Comparison of ENCODE assay signal across 8 cellular contexts in genomic region chr12:96720363-96720705, GRCh38.
DNase-seq lines count a peak whose midpoint lies in the region; ATAC-seq and TF ChIP-seq lines count a peak whose summit lies in the region.

No MANE protein-coding gene starts in this region.

- H3K27me3 ChIP-seq in right cardiac atrium (ENCODE audit: control insufficient read depth, insufficient read depth) (no peaks in the 10 kb centered on the region), stomach smooth muscle (ENCODE audit: control insufficient read depth in 1 of 2, insufficient read depth in 2 of 2, low read length in 2 of 2) (no peaks in the 10 kb centered on the region), neural progenitor cell (no peaks in the 10 kb centered on the region)

- no peaks in the 10 kb centered on the region for H3F3A ChIP-seq in neural progenitor cell (ENCODE audit: low read depth)

- H3K4me2 ChIP-seq in neural progenitor cell, result no peak overlapping the region

- H3K4me3 Mint-ChIP-seq in activated T-helper 1 cell treated with anti-CD3 and anti-CD28 coated beads, Interleukin-12 subunit alpha, Interleukin-12 subunit beta, Interleukin-2, Interleukin-4 antibody, amounts not matched to agents 30 ng/mL and 10 ng/mL and 1 ng/mL, durations not matched to agents 14 hours and 24 hours and 36 hours, result peak overlapping the region; percentile 87
- H3K4me3 Mint-ChIP-seq in neural progenitor cell, result no peak overlapping the region

- H3K4me1 ChIP-seq in right cardiac atrium (ENCODE audit: control insufficient read depth, insufficient read depth, low read length), result no peaks in the 10 kb centered on the region
- no peaks in the 10 kb centered on the region for H3K4me1 ChIP-seq in stomach smooth muscle (ENCODE audit: control insufficient read depth, insufficient read depth, low read length)
- no peaks in the 10 kb centered on the region for H3K4me1 ChIP-seq in neural progenitor cell

- H3K9me3 ChIP-seq in right cardiac atrium (ENCODE audit: control insufficient read depth, low read length), result no peaks in the 10 kb centered on the region
- no peaks in the 10 kb centered on the region for H3K9me3 ChIP-seq in stomach smooth muscle (ENCODE audit: control insufficient read depth in 2 of 2, low read length in 2 of 2)
- no peaks in the 10 kb centered on the region for H3K9me3 ChIP-seq in neural progenitor cell (ENCODE audit: low read depth)

- H3K27ac Mint-ChIP-seq in activated T-helper 1 cell treated with anti-CD3 and anti-CD28 coated beads, Interleukin-12 subunit alpha, Interleukin-12 subunit beta, Interleukin-2, Interleukin-4 antibody, amounts not matched to agents 30 ng/mL and 10 ng/mL and 1 ng/mL, durations not matched to agents 14 hours and 24 hours and 36 hours, result peak overlapping the region; percentile 80
- H3K27ac Mint-ChIP-seq in neural progenitor cell, result no peak overlapping the region

- H3K9me3 Mint-ChIP-seq in activated T-helper 1 cell treated with anti-CD3 and anti-CD28 coated beads, Interleukin-12 subunit alpha, Interleukin-12 subunit beta, Interleukin-2, Interleukin-4 antibody, amounts not matched to agents 30 ng/mL and 10 ng/mL and 1 ng/mL, durations not matched to agents 14 hours and 24 hours and 36 hours, result no peaks in the 10 kb centered on the region
- H3K9me3 Mint-ChIP-seq in neural progenitor cell, result no peaks in the 10 kb centered on the region

- intact Hi-C loops in Right ventricle myocardium inferior (cut with DNase I), result no loop called here
- intact Hi-C loops in cardiac septum (cut with DNase I), result no loop called here
- intact Hi-C loops in activated T-helper 1 cell treated with anti-CD3 and anti-CD28 coated beads, Interleukin-12 subunit alpha, Interleukin-12 subunit beta, Interleukin-2, Interleukin-4 antibody, amounts not matched to agents 30 ng/mL and 10 ng/mL and 1 ng/mL, durations not matched to agents 14 hours and 24 hours and 36 hours (cut with micrococcal nuclease), result loop anchor here (1.0 to 2.0 kb wide), 2 partner anchors 142 to 186 kb away; no protein-coding TSS in a partner anchor
- intact Hi-C loops in right cardiac atrium (cut with DNase I), result no loop called here

- H3K27me3 Mint-ChIP-seq in activated T-helper 1 cell treated with anti-CD3 and anti-CD28 coated beads, Interleukin-12 subunit alpha, Interleukin-12 subunit beta, Interleukin-2, Interleukin-4 antibody, amounts not matched to agents 30 ng/mL and 10 ng/mL and 1 ng/mL, durations not matched to agents 14 hours and 24 hours and 36 hours (ENCODE audit: insufficient read depth), result no peaks in the 10 kb centered on the region
- H3K27me3 Mint-ChIP-seq in neural progenitor cell (ENCODE audit: insufficient read depth, low read depth), result no peaks in the 10 kb centered on the region

- no peak overlapping the region for H3K27ac ChIP-seq in right cardiac atrium (ENCODE audit: low read length)
- H3K27ac ChIP-seq in stomach smooth muscle (ENCODE audit: low read length), result no peak overlapping the region
- no peak overlapping the region for H3K27ac ChIP-seq in neural progenitor cell

- WGBS in right cardiac atrium, result 57% methylated on average over 9 of the region's 9 CpGs

- no peaks in the 10 kb centered on the region for H3K79me2 ChIP-seq in neural progenitor cell (ENCODE audit: low read depth)

- H3K36me3 ChIP-seq in stomach smooth muscle (ENCODE audit: control insufficient read depth in 2 of 2, insufficient read depth in 2 of 2, low read length in 2 of 2) (no peaks in the 10 kb centered on the region), neural progenitor cell (no peaks in the 10 kb centered on the region)

- DNase-seq in Right ventricle myocardium inferior (ENCODE audit: missing footprints), result peak; percentile 65
- DNase-seq in cardiac septum (ENCODE audit: low spot score), result no peak
- peak; percentile 70 for DNase-seq in NCI-H146 treated with DMSO at 0.1 percent for 48 hours (lab: John Stamatoyannopoulos, UW; ENCODE audit: unreplicated experiment)
- no peak for DNase-seq in activated T-helper 1 cell treated with anti-CD3 and anti-CD28 coated beads, Interleukin-12 subunit alpha, Interleukin-12 subunit beta, Interleukin-2, Interleukin-4 antibody, amounts not matched to agents 30 ng/mL and 10 ng/mL and 1 ng/mL, durations not matched to agents 14 hours and 24 hours and 36 hours (ENCODE audit: low spot score)
- peak in 2 of 3 donors; percentile 29 to 37 for DNase-seq in right cardiac atrium
- DNase-seq in neural progenitor cell (ENCODE audit: low spot score), result no peak

- no peak overlapping the region for H3K9ac ChIP-seq in stomach smooth muscle (ENCODE audit: low read length in 2 of 2)
- no peak overlapping the region for H3K9ac ChIP-seq in neural progenitor cell

- ATAC-seq in Right ventricle myocardium inferior, result no peak
- ATAC-seq in HG02610 (IDR thresholded peaks at IDR 0.05; ENCODE audit: unreplicated experiment), result peak; percentile 32
- peak in 1 of 2 donors; percentile 31 for ATAC-seq in right cardiac atrium

- H4K20me1 ChIP-seq in neural progenitor cell (ENCODE audit: low read depth), result no peaks in the 10 kb centered on the region

- TF ChIP-seq CTCF in neural progenitor cell (IDR thresholded peaks at IDR 0.05), result no peak

- peaks cover 18% of the 10 kb centered on the region for H3K4me1 Mint-ChIP-seq in activated T-helper 1 cell treated with anti-CD3 and anti-CD28 coated beads, Interleukin-12 subunit alpha, Interleukin-12 subunit beta, Interleukin-2, Interleukin-4 antibody, amounts not matched to agents 30 ng/mL and 10 ng/mL and 1 ng/mL, durations not matched to agents 14 hours and 24 hours and 36 hours (ENCODE audit: low read depth)
- H3K4me1 Mint-ChIP-seq in neural progenitor cell, result peaks cover 6% of the 10 kb centered on the region

- no peaks in the 10 kb centered on the region for H3K36me3 Mint-ChIP-seq in activated T-helper 1 cell treated with anti-CD3 and anti-CD28 coated beads, Interleukin-12 subunit alpha, Interleukin-12 subunit beta, Interleukin-2, Interleukin-4 antibody, amounts not matched to agents 30 ng/mL and 10 ng/mL and 1 ng/mL, durations not matched to agents 14 hours and 24 hours and 36 hours (ENCODE audit: low read depth)
- no peaks in the 10 kb centered on the region for H3K36me3 Mint-ChIP-seq in neural progenitor cell

- no peak overlapping the region for H2AFZ ChIP-seq in neural progenitor cell (replicated peaks)

- H3K4me3 ChIP-seq in right cardiac atrium (ENCODE audit: low read length), result peak overlapping the region; percentile 59
- H3K4me3 ChIP-seq in stomach smooth muscle (ENCODE audit: low read length in 2 of 2), result peak overlapping the region; percentile 8 to 33
- no peak overlapping the region for H3K4me3 ChIP-seq in neural progenitor cell

Comparison
In these comparisons a context has a peak if more than half of its experiments do, and no peak if none do; other contexts are left out.
1. DNase-seq: peak in Right ventricle myocardium inferior (single experiment), NCI-H146 treated with DMSO at 0.1 percent for 48 hours (single experiment) and right cardiac atrium (2 of 3); none in cardiac septum (single experiment), activated T-helper 1 cell treated with anti-CD3 and anti-CD28 coated beads, Interleukin-12 subunit alpha, Interleukin-12 subunit beta, Interleukin-2, Interleukin-4 antibody, amounts not matched to agents 30 ng/mL and 10 ng/mL and 1 ng/mL, durations not matched to agents 14 hours and 24 hours and 36 hours (single experiment) and neural progenitor cell (single experiment).